19 cellular contexts compared by ENCODE assay signal in genomic region chr10:132465193-132465888, GRCh38.
A peak's percentile ranks its signal among the peaks of the same experiment; 100 is the strongest.
DNase-seq lines count a peak whose midpoint lies in the region; ATAC-seq and TF ChIP-seq lines count a peak whose summit lies in the region.
"Had no signal": no experiment of that assay in that cellular context is flagged by ENCODE, and none has a peak within 500 bp of the region (broad histone marks: within the 10 kb centered on the region; RNA-seq: fewer than 3 reads in every experiment).

No MANE protein-coding gene starts in this region.

- no peak overlapping the region for H3K4me3 ChIP-seq in WERI-Rb-1 (ENCODE audit: low read depth, low read length)
- no peak overlapping the region for H3K4me3 ChIP-seq in mucosa of descending colon
- H3K4me3 ChIP-seq in thyroid gland (replicated peaks in 1 of 3), result no peak overlapping the region
- H3K4me3 ChIP-seq: skin epidermis had no signal

- no peak overlapping the region for H3K27ac ChIP-seq in WERI-Rb-1
- peak overlapping the region; percentile 85 to 91 (median 89) for H3K27ac ChIP-seq in thyroid gland
- H3K27ac ChIP-seq: foreskin keratinocyte, HL-60, KMS-11 had no signal

- no peak for TF ChIP-seq POLR2A in thyroid gland (IDR thresholded peaks at IDR 0.05)

- 95 to 96% methylated on average over 23 to 32 of the region's 35 CpGs for WGBS in thyroid gland, 2 donors

- H3K36me3 ChIP-seq in WERI-Rb-1 (no peaks in the 10 kb centered on the region), mucosa of descending colon (ENCODE audit: low read depth) (no peaks in the 10 kb centered on the region), thyroid gland (no peaks in the 10 kb centered on the region)

- DNase-seq in WERI-Rb-1, result no peak
- peak; percentile 43 to 72 (median 72) for DNase-seq in mucosa of descending colon
- DNase-seq in thyroid gland, result no peak
- DNase-seq in islet precursor cell, result no peak
- DNase-seq in NCI-H345 treated with DMSO at 0.1 percent for 48 hours (lab: John Stamatoyannopoulos, UW; ENCODE audit: unreplicated experiment), result no peak
- no peak for DNase-seq in amygdala (lab: John Stamatoyannopoulos, UW)
- DNase-seq in OCI-M1 (lab: John Stamatoyannopoulos, UW), result no peak
- DNase-seq: activated CD4-positive, alpha-beta T cell treated with anti-CD3 and anti-CD28 coated beads for 4 hours; activated T-cell treated with anti-CD3 and anti-CD28 coated beads, Interleukin-2, amount 50 U/mL, for 1 hour; amniotic stem cell; DMS53; effector CD8-positive, alpha-beta T cell; foreskin keratinocyte; NCI-H524 had no signal

- no peaks in the 10 kb centered on the region for H3K9me3 ChIP-seq in WERI-Rb-1 (ENCODE audit: severe bottlenecking)
- H3K9me3 ChIP-seq in mucosa of descending colon, result no peaks in the 10 kb centered on the region
- no peaks in the 10 kb centered on the region for H3K9me3 ChIP-seq in thyroid gland

- H3K4me1 ChIP-seq in mucosa of descending colon (ENCODE audit: low read depth), result peaks cover 44% of the 10 kb centered on the region
- H3K4me1 ChIP-seq in thyroid gland, result peaks cover 26 to 51% of the 10 kb centered on the region in 2 donors
- H3K4me1 ChIP-seq: foreskin keratinocyte had no signal

- intact Hi-C loops in mucosa of descending colon (cut with DNase I, micrococcal nuclease), result loop anchor here in 1 of 2 donors (10.0 kb wide), 1 partner anchor 69 kb away; the partner anchor contains the start of gene INPP5A
- intact Hi-C loops in thyroid gland (cut with DNase I), result no loop called here

- TF ChIP-seq CTCF in WERI-Rb-1 (IDR thresholded peaks at IDR 0.05; ENCODE audit: low read depth, low read length), result peak; percentile 24; the same call in 1 of the 2 replicates
- TF ChIP-seq CTCF in mucosa of descending colon (IDR thresholded peaks at IDR 0.05), result no peak
- no peak for TF ChIP-seq CTCF in thyroid gland (IDR thresholded peaks at IDR 0.05)

- ATAC-seq in esophagus mucosa (peak; percentile 11), mucosa of descending colon (peak; percentile 34)
- ATAC-seq: foreskin keratinocyte; natural killer cell treated with Interleukin-12 subunit alpha and Interleukin-12 subunit beta and Interleukin-15 and Interleukin-18, amount 100 ng/mL, for 72 hours had no signal

- H3K27me3 ChIP-seq in WERI-Rb-1 (ENCODE audit: insufficient read depth, low read depth, severe bottlenecking), result no peaks in the 10 kb centered on the region
- no peaks in the 10 kb centered on the region for H3K27me3 ChIP-seq in thyroid gland
- H3K27me3 ChIP-seq: foreskin keratinocyte had no signal

Comparison
In these comparisons a context has a peak if more than half of its experiments do, and no peak if none do; other contexts are left out.
1. DNase-seq: peak in mucosa of descending colon (3 of 3); none in WERI-Rb-1 (single experiment), thyroid gland (0 of 2), islet precursor cell (single experiment), NCI-H345 treated with DMSO at 0.1 percent for 48 hours (single experiment), amygdala (0 of 56) and OCI-M1 (single experiment).